ENCODE assay signal across 16 cellular contexts in the genomic region with DNA sequence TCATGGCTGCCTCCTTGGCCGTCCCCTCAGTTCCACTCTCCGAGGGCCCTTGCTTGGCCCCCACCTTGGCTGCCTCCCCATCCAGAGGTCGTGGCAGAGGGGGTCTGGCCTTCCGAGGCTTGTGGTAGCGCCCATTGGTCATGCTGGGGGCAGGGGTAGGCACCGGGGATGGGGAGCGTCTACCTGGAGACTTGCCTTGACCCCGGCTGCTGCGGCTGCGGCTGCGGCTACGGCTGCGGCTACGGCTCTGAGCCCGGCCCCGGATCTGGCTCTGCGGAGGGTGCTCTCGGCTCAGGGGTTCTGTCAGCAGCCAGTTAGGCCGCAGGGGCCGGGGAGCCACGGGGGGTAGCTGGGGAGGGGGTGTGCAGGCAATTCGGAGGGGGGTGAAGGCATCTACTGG.
"Had no signal": no experiment of that assay in that cellular context is flagged by ENCODE, and none has a peak within 500 bp of the region (broad histone marks: within the 10 kb centered on the region; RNA-seq: fewer than 3 reads in every experiment).

No MANE protein-coding gene starts in this region.

- H3K27ac ChIP-seq: coronary artery, foreskin keratinocyte, left ventricle myocardium inferior, lower lobe of right lung, right atrium auricular region, stomach, tibial artery had no signal

- H3K4me3 ChIP-seq: coronary artery, left ventricle myocardium inferior, lower lobe of right lung, right atrium auricular region, stomach, tibial artery had no signal

- H3K36me3 Mint-ChIP-seq: immature natural killer cell; memory B cell; natural killer cell treated with Interleukin-12 subunit alpha and Interleukin-12 subunit beta and Interleukin-15 and Interleukin-18, amount 100 ng/mL, for 72 hours had no signal

- ATAC-seq: foreskin keratinocyte; left cardiac atrium; lower lobe of right lung; natural killer cell treated with Interleukin-12 subunit alpha and Interleukin-12 subunit beta and Interleukin-15 and Interleukin-18, amount 100 ng/mL, for 72 hours had no signal

- H3K27me3 ChIP-seq: foreskin keratinocyte, right atrium auricular region, tibial artery had no signal

- H3K4me3 Mint-ChIP-seq: immature natural killer cell; memory B cell; natural killer cell treated with Interleukin-12 subunit alpha and Interleukin-12 subunit beta and Interleukin-15 and Interleukin-18, amount 100 ng/mL, for 72 hours had no signal

- H3K27ac Mint-ChIP-seq: immature natural killer cell; memory B cell; natural killer cell treated with Interleukin-12 subunit alpha and Interleukin-12 subunit beta and Interleukin-15 and Interleukin-18, amount 100 ng/mL, for 72 hours had no signal

- H3K9me3 ChIP-seq: left ventricle myocardium inferior, lower lobe of right lung, right atrium auricular region, stomach, tibial artery had no signal

- DNase-seq: cerebellar nuclear complex; foreskin keratinocyte; immature natural killer cell; left cardiac atrium; left ventricle myocardium inferior; lower lobe of right lung; midbrain; small intestine; stimulated activated CD4-positive, alpha-beta T cell treated with anti-CD3 and anti-CD28 coated beads, Interleukin-12 subunit alpha, Interleukin-12 subunit beta, amount 100 ng/mL, for 4 hours; stimulated activated naive CD4-positive, alpha-beta T cell; stomach; tibial artery had no signal

- H3K9me3 Mint-ChIP-seq: immature natural killer cell; memory B cell; natural killer cell treated with Interleukin-12 subunit alpha and Interleukin-12 subunit beta and Interleukin-15 and Interleukin-18, amount 100 ng/mL, for 72 hours had no signal
